26 cellular contexts compared by ENCODE assay signal in the genomic region with DNA sequence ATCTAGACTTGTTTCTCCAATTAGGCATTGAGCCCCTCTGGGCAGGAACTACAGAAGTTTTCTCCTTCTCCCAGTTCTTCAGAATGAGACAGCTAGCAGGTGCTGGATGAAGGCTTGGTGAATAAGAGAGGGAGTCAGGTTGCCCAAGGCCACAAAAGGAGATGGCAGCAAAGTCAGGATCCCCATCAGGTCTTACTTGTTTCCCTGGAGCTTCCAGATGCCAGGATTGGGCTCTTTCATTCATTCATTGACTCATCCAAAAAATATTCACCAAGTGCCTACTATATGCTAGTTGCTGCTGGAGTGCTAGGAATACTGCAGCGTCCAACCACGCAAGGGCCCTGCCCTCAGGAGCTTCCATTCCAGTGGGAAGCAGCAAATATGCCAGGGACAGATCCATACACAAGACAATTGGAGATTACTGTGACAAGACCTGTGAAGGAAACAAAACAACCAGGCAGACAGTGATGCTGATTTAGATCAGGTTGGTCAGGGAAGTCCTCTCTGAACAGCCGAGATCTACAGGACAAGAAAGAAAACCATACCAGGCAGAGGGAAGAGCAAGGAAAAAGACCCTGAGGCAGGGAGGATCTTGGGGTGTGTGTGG. TPM values are rescaled to one million over a fixed set of nuclear protein-coding genes. Genes with fewer than 3 reads are reported as not detected.
"Had no signal": no experiment of that assay in that cellular context is flagged by ENCODE, and none has a peak within 500 bp of the region (broad histone marks: within the 10 kb centered on the region; RNA-seq: fewer than 3 reads in every experiment).

No MANE protein-coding gene starts in this region.

- DNase-seq: activated CD4-positive, alpha-beta T cell treated with anti-CD3 and anti-CD28 coated beads, Interleukin-2, amount 50 U/mL, for 4 hours; activated gamma-delta T cell; activated naive CD4-positive, alpha-beta T cell treated with anti-CD3 and anti-CD28 coated beads, Interleukin-2, amount 50 U/mL, for 16 hours; activated naive CD8-positive, alpha-beta T cell treated with anti-CD3 and anti-CD28 coated beads, Interleukin-2, amount 50 U/mL, for 24 hours; effector CD4-positive, alpha-beta T cell; erythroblast; immature natural killer cell; kidney glomerular epithelial cell; left lung; mammary epithelial cell; stimulated activated CD4-positive, alpha-beta T cell treated with anti-CD3 and anti-CD28 coated beads, Interleukin-1b, Interleukin-23, amount 100 ng/mL, for 48 hours; stimulated activated naive CD8-positive, alpha-beta T cell treated with anti-CD3 and anti-CD28 coated beads, Interleukin-15, amount 100 ng/mL, for 72 hours; T-helper 1 cell; uterus had no signal

- H3K36me3 ChIP-seq: cardiac muscle cell, left lung, neutrophil, right lobe of liver, tibial nerve, uterus had no signal

- H3K27ac ChIP-seq: cardiac muscle cell, foreskin keratinocyte, hepatocyte, left lung, neutrophil, parathyroid adenoma, right lobe of liver, tibial nerve, uterus had no signal

- H3K4me3 ChIP-seq: cardiac muscle cell, hepatocyte, left lung, right lobe of liver, skin epidermis, tibial nerve, uterus had no signal

- H3K9ac ChIP-seq: parathyroid adenoma had no signal

- ATAC-seq: activated naive CD8-positive, alpha-beta T cell treated with anti-CD3 and anti-CD28 coated beads, Interleukin-2, amount 50 U/mL, for 24 hours; foreskin keratinocyte; left lung; naive thymus-derived CD8-positive, alpha-beta T cell; right lobe of liver; stimulated activated naive CD8-positive, alpha-beta T cell treated with anti-CD3 and anti-CD28 coated beads, Interleukin-15, amount 100 ng/mL, for 72 hours; WTC11 had no signal

- H3K9me3 Mint-ChIP-seq: activated naive CD8-positive, alpha-beta T cell treated with anti-CD3 and anti-CD28 coated beads, Interleukin-2, amount 50 U/mL, for 24 hours; activated T-helper 1 cell treated with anti-CD3 and anti-CD28 coated beads, Interleukin-12 subunit alpha, Interleukin-12 subunit beta, Interleukin-2, Interleukin-4 antibody, amounts not matched to agents 30 ng/mL and 10 ng/mL and 1 ng/mL, durations not matched to agents 14 hours and 24 hours and 36 hours; immature natural killer cell; mesothelial cell of epicardium; naive thymus-derived CD8-positive, alpha-beta T cell; stimulated activated naive CD8-positive, alpha-beta T cell treated with anti-CD3 and anti-CD28 coated beads, Interleukin-15, amount 100 ng/mL, for 72 hours; WTC11 had no signal

- H3K36me3 Mint-ChIP-seq: immature natural killer cell; mesothelial cell of epicardium; naive thymus-derived CD8-positive, alpha-beta T cell; WTC11 had no signal

- H3K4me1 ChIP-seq: foreskin keratinocyte, left lung, parathyroid adenoma, right lobe of liver, uterus had no signal

- H3K4me3 Mint-ChIP-seq: activated naive CD8-positive, alpha-beta T cell treated with anti-CD3 and anti-CD28 coated beads, Interleukin-2, amount 50 U/mL, for 24 hours; activated T-helper 1 cell treated with anti-CD3 and anti-CD28 coated beads, Interleukin-12 subunit alpha, Interleukin-12 subunit beta, Interleukin-2, Interleukin-4 antibody, amounts not matched to agents 30 ng/mL and 10 ng/mL and 1 ng/mL, durations not matched to agents 14 hours and 24 hours and 36 hours; immature natural killer cell; mesothelial cell of epicardium; naive thymus-derived CD8-positive, alpha-beta T cell; stimulated activated naive CD8-positive, alpha-beta T cell treated with anti-CD3 and anti-CD28 coated beads, Interleukin-15, amount 100 ng/mL, for 72 hours; WTC11 had no signal

- H3K27ac Mint-ChIP-seq: activated naive CD8-positive, alpha-beta T cell treated with anti-CD3 and anti-CD28 coated beads, Interleukin-2, amount 50 U/mL, for 24 hours; activated T-helper 1 cell treated with anti-CD3 and anti-CD28 coated beads, Interleukin-12 subunit alpha, Interleukin-12 subunit beta, Interleukin-2, Interleukin-4 antibody, amounts not matched to agents 30 ng/mL and 10 ng/mL and 1 ng/mL, durations not matched to agents 14 hours and 24 hours and 36 hours; immature natural killer cell; mesothelial cell of epicardium; naive thymus-derived CD8-positive, alpha-beta T cell; WTC11 had no signal

- H3K27me3 ChIP-seq: cardiac muscle cell, hepatocyte, right lobe of liver, uterus had no signal

- H3K9me3 ChIP-seq: left lung, neutrophil, right lobe of liver, tibial nerve, uterus had no signal

- H3K4me1 Mint-ChIP-seq: activated naive CD8-positive, alpha-beta T cell treated with anti-CD3 and anti-CD28 coated beads, Interleukin-2, amount 50 U/mL, for 24 hours; immature natural killer cell; stimulated activated naive CD8-positive, alpha-beta T cell treated with anti-CD3 and anti-CD28 coated beads, Interleukin-15, amount 100 ng/mL, for 72 hours had no signal

RNA-seq across cellular contexts. Expression of a gene that starts 24.6 kb away (rescaled TPM):
- total RNA-seq: activated T-helper 1 cell treated with anti-CD3 and anti-CD28 coated beads, Interleukin-12 subunit alpha, Interleukin-12 subunit beta, Interleukin-2, Interleukin-4 antibody, amounts not matched to agents 30 ng/mL and 10 ng/mL and 1 ng/mL, durations not matched to agents 14 hours and 24 hours and 36 hours; foreskin keratinocyte; hepatocyte; left lung; naive thymus-derived CD8-positive, alpha-beta T cell; right lobe of liver; tibial nerve; uterus had no signal
